In genomic region chr3:75258821-75259220, GRCh38 we compare ENCODE assay signal across 8 cellular contexts.
A peak's percentile ranks its signal among the peaks of the same experiment; 100 is the strongest.
DNase-seq lines count a peak whose midpoint lies in the region; ATAC-seq, FAIRE-seq and TF ChIP-seq lines count a peak whose summit lies in the region.
"Not testable (repeated sequence)": the region's sequence is repeated elsewhere in the genome, so short reads cannot be mapped to it uniquely, and the experiment has no call there.

No MANE protein-coding gene starts in this region.

- WGBS in small intestine, 3 donors: 39 to 53% (median 50%) methylated on average over 1 of the region's 1 CpG

- not testable (repeated sequence) for H3K4me1 ChIP-seq in colonic mucosa; small intestine (ENCODE audit: control insufficient read depth in 2 of 2, insufficient read depth in 1 of 2, low read depth in 1 of 2, low read length in 1 of 2)

- H3K27ac ChIP-seq in C4-2B; colonic mucosa; small intestine (ENCODE audit: low read depth in 1 of 2, low read length in 1 of 2): not testable (repeated sequence)

- FAIRE-seq in small intestine (lab: Jason Lieb, UNC): peak; percentile 62

- H3K27me3 ChIP-seq in colonic mucosa; small intestine (ENCODE audit: control insufficient read depth in 2 of 2, insufficient read depth in 2 of 2, low read length in 2 of 2): not testable (repeated sequence)

- ATAC-seq in GM18858 (IDR thresholded peaks at IDR 0.05; ENCODE audit: unreplicated experiment): peak; percentile 56
- peak; percentile 77 for ATAC-seq in HG03354 (IDR thresholded peaks at IDR 0.05; ENCODE audit: poor library complexity, severe bottlenecking, unreplicated experiment)

- H3K36me3 ChIP-seq in colonic mucosa; small intestine (ENCODE audit: control insufficient read depth in 2 of 2, insufficient read depth in 2 of 2, low read length in 2 of 2): not testable (repeated sequence)

- TF ChIP-seq CTCF in C4-2B (conservative IDR thresholded peaks at IDR 0.05) (peak; percentile 52), colonic mucosa (IDR thresholded peaks at IDR 0.05) (peak; percentile 26)

- H3K9me3 ChIP-seq in colonic mucosa; small intestine (ENCODE audit: control insufficient read depth, low read depth): not testable (repeated sequence)

- peak; percentile 3 to 9 for DNase-seq in NCI-H2081 (lab: John Stamatoyannopoulos, UW)
- DNase-seq in SIG-M5 treated with dmso at 0.1 percent for 504 hours (lab: John Stamatoyannopoulos, UW; ENCODE audit: unreplicated experiment): peak; percentile 13
- not testable (repeated sequence) for DNase-seq in colonic mucosa
- peak; percentile 1 for DNase-seq in iris pigment epithelial cell (ENCODE audit: low read depth)
- peak; percentile 3 for DNase-seq in small intestine

- intact Hi-C loops in colonic mucosa (cut with DNase I): not testable (repeated sequence)

- not testable (repeated sequence) for H3K9ac ChIP-seq in colonic mucosa (ENCODE audit: low read depth in 2 of 2, low read length in 2 of 2)

- H3K4me3 ChIP-seq in colonic mucosa; small intestine (ENCODE audit: low read depth in 1 of 2, low read length in 2 of 2): not testable (repeated sequence)
